Comparison of ENCODE assay signal across 1 cellular context in the genomic region with DNA sequence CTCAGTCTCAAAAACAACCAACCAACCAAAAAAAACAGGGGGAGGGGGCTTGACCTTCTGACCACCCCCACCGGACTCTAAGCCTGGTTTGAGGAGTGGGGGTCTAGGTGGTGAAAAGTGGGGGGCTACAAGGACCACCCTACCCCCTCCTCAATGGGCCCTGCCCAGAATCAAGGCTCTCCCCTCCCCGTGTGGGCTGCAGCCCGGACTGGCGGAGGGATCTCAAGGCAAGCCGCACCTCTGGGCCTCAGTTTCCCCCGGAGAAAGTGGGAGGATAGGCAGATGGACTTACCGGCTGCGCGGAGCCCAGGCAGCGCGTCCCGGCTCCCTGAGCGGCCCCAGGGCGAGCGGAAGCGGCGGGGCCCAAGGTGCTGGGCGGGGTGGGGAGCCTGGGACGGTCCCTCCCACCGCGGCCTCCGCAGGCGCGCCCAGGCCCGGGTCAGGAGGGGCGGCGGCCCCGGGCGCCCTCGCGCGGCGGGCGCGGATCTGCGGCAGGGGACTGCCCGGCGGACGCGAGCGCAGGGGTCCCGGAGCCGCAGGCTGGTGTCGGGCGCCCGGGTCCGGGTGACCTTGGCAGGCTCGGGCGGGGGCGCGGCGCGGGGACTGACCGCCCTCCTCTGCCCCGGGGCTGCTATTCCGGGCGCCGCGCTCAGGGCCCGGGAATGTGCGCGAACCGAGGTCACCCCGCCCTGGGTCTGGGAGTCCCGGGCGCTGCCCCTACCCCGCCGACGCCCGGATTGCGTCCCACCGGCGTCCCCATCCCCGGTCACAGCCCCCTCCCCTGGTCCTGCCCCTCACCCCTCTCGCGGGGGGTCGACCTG.
TF ChIP-seq lines count a peak whose summit lies in the region.

A gene with protein sequence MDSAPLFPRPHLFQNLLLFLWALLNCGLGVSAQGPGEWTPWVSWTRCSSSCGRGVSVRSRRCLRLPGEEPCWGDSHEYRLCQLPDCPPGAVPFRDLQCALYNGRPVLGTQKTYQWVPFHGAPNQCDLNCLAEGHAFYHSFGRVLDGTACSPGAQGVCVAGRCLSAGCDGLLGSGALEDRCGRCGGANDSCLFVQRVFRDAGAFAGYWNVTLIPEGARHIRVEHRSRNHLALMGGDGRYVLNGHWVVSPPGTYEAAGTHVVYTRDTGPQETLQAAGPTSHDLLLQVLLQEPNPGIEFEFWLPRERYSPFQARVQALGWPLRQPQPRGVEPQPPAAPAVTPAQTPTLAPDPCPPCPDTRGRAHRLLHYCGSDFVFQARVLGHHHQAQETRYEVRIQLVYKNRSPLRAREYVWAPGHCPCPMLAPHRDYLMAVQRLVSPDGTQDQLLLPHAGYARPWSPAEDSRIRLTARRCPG (minus strand): TSS at position 349 of the 821 bp plus-strand sequence. CDS start 2,076 bp downstream, outside the sequence.

TF ChIP-seq in K562, 482 proteins besides CTCF, POLR2A, EP300 and RAD21 (continued from another document and continues in another):
- TF ChIP-seq, protein P1, sequence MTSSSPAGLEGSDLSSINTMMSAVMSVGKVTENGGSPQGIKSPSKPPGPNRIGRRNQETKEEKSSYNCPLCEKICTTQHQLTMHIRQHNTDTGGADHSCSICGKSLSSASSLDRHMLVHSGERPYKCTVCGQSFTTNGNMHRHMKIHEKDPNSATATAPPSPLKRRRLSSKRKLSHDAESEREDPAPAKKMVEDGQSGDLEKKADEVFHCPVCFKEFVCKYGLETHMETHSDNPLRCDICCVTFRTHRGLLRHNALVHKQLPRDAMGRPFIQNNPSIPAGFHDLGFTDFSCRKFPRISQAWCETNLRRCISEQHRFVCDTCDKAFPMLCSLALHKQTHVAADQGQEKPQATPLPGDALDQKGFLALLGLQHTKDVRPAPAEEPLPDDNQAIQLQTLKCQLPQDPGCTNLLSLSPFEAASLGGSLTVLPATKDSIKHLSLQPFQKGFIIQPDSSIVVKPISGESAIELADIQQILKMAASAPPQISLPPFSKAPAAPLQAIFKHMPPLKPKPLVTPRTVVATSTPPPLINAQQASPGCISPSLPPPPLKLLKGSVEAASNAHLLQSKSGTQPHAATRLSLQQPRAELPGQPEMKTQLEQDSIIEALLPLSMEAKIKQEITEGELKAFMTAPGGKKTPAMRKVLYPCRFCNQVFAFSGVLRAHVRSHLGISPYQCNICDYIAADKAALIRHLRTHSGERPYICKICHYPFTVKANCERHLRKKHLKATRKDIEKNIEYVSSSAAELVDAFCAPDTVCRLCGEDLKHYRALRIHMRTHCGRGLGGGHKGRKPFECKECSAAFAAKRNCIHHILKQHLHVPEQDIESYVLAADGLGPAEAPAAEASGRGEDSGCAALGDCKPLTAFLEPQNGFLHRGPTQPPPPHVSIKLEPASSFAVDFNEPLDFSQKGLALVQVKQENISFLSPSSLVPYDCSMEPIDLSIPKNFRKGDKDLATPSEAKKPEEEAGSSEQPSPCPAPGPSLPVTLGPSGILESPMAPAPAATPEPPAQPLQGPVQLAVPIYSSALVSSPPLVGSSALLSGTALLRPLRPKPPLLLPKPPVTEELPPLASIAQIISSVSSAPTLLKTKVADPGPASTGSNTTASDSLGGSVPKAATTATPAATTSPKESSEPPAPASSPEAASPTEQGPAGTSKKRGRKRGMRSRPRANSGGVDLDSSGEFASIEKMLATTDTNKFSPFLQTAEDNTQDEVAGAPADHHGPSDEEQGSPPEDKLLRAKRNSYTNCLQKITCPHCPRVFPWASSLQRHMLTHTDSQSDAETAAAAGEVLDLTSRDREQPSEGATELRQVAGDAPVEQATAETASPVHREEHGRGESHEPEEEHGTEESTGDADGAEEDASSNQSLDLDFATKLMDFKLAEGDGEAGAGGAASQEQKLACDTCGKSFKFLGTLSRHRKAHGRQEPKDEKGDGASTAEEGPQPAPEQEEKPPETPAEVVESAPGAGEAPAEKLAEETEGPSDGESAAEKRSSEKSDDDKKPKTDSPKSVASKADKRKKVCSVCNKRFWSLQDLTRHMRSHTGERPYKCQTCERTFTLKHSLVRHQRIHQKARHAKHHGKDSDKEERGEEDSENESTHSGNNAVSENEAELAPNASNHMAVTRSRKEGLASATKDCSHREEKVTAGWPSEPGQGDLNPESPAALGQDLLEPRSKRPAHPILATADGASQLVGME (CRISPR knock-in tag; IDR thresholded peaks at IDR 0.05) = no peak
- no peak for TF ChIP-seq XRCC5 (IDR thresholded peaks at IDR 0.05; ENCODE audit: low read depth, low read length)
- 0 out of 4 replicates have a peak, but pooled peaks of 1 of the 2 experiments have one; percentile 39 for TF ChIP-seq SIN3A (IDR thresholded peaks at IDR 0.05; ENCODE audit: borderline replicate concordance in 2 of 2, control insufficient read depth in 1 of 2, low read depth in 2 of 2, low read length in 2 of 2)
- TF ChIP-seq, protein P2, sequence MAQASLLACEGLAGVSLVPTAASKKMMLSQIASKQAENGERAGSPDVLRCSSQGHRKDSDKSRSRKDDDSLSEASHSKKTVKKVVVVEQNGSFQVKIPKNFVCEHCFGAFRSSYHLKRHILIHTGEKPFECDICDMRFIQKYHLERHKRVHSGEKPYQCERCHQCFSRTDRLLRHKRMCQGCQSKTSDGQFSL (CRISPR knock-in tag; IDR thresholded peaks at IDR 0.05) = no peak
- TF ChIP-seq, protein P2 (tag; IDR thresholded peaks at IDR 0.05) = no peak
- TF ChIP-seq, protein P3, sequence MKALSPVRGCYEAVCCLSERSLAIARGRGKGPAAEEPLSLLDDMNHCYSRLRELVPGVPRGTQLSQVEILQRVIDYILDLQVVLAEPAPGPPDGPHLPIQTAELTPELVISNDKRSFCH (CRISPR knock-in tag; IDR thresholded peaks at IDR 0.05) = no peak
- TF ChIP-seq, protein P3 (tag; IDR thresholded peaks at IDR 0.05) = peak; percentile 35; the same call in 1 of the 2 replicates
- peak; percentile 27 for TF ChIP-seq POLR2B (IDR thresholded peaks at IDR 0.05; ENCODE audit: low read depth, partially characterized antibody)
- no peak for TF ChIP-seq PHB (CRISPR knock-in tag; IDR thresholded peaks at IDR 0.05)
- TF ChIP-seq, protein P4, sequence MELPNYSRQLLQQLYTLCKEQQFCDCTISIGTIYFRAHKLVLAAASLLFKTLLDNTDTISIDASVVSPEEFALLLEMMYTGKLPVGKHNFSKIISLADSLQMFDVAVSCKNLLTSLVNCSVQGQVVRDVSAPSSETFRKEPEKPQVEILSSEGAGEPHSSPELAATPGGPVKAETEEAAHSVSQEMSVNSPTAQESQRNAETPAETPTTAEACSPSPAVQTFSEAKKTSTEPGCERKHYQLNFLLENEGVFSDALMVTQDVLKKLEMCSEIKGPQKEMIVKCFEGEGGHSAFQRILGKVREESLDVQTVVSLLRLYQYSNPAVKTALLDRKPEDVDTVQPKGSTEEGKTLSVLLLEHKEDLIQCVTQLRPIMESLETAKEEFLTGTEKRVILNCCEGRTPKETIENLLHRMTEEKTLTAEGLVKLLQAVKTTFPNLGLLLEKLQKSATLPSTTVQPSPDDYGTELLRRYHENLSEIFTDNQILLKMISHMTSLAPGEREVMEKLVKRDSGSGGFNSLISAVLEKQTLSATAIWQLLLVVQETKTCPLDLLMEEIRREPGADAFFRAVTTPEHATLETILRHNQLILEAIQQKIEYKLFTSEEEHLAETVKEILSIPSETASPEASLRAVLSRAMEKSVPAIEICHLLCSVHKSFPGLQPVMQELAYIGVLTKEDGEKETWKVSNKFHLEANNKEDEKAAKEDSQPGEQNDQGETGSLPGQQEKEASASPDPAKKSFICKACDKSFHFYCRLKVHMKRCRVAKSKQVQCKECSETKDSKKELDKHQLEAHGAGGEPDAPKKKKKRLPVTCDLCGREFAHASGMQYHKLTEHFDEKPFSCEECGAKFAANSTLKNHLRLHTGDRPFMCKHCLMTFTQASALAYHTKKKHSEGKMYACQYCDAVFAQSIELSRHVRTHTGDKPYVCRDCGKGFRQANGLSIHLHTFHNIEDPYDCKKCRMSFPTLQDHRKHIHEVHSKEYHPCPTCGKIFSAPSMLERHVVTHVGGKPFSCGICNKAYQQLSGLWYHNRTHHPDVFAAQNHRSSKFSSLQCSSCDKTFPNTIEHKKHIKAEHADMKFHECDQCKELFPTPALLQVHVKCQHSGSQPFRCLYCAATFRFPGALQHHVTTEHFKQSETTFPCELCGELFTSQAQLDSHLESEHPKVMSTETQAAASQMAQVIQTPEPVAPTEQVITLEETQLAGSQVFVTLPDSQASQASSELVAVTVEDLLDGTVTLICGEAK (IDR thresholded peaks at IDR 0.05) = 0 out of 2 replicates have a peak, but pooled peaks have one; percentile 42
- TF ChIP-seq, protein P4 (CRISPR knock-in tag; IDR thresholded peaks at IDR 0.05) = no peak
- TF ChIP-seq YY1 (IDR thresholded peaks at IDR 0.05; ENCODE audit: borderline replicate concordance in 1 of 3, control insufficient read depth in 1 of 3, extremely low read depth in 1 of 3, insufficient read depth in 3 of 3, insufficient read length in 1 of 3, insufficient replicate concordance in 2 of 3, low read depth in 1 of 3, low read length in 2 of 3) = peak in 1 of 3 experiments; percentile 34
- TF ChIP-seq, protein P5, sequence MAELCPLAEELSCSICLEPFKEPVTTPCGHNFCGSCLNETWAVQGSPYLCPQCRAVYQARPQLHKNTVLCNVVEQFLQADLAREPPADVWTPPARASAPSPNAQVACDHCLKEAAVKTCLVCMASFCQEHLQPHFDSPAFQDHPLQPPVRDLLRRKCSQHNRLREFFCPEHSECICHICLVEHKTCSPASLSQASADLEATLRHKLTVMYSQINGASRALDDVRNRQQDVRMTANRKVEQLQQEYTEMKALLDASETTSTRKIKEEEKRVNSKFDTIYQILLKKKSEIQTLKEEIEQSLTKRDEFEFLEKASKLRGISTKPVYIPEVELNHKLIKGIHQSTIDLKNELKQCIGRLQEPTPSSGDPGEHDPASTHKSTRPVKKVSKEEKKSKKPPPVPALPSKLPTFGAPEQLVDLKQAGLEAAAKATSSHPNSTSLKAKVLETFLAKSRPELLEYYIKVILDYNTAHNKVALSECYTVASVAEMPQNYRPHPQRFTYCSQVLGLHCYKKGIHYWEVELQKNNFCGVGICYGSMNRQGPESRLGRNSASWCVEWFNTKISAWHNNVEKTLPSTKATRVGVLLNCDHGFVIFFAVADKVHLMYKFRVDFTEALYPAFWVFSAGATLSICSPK (IDR thresholded peaks at IDR 0.05; ENCODE audit: borderline replicate concordance) = 0 out of 2 replicates have a peak, but pooled peaks have one; percentile 65
- peak; percentile 96 for TF ChIP-seq SMARCA5 (IDR thresholded peaks at IDR 0.05)
- TF ChIP-seq RCOR1 (IDR thresholded peaks at IDR 0.05; ENCODE audit: borderline replicate concordance in 1 of 2, low read depth in 2 of 2, low read length in 2 of 2) = peak; percentile 60 to 88; a peak in 3 of 4 replicates
- peak; percentile 86 for TF ChIP-seq POLR2G (IDR thresholded peaks at IDR 0.05; ENCODE audit: low read depth, low read length)
- TF ChIP-seq NFIC (IDR thresholded peaks at IDR 0.05) = 0 out of 2 replicates have a peak, but pooled peaks have one; percentile 16
- TF ChIP-seq, protein P6, sequence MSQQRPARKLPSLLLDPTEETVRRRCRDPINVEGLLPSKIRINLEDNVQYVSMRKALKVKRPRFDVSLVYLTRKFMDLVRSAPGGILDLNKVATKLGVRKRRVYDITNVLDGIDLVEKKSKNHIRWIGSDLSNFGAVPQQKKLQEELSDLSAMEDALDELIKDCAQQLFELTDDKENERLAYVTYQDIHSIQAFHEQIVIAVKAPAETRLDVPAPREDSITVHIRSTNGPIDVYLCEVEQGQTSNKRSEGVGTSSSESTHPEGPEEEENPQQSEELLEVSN (IDR thresholded peaks at IDR 0.05; ENCODE audit: borderline replicate concordance in 1 of 2, extremely low read depth in 1 of 2, insufficient read depth in 1 of 2, insufficient read length in 1 of 2, low read depth in 1 of 2, low read length in 1 of 2, poor library complexity in 1 of 2, severe bottlenecking in 1 of 2) = peak; percentile 29 to 55
- no peak for TF ChIP-seq BHLHE40 (IDR thresholded peaks at IDR 0.05; ENCODE audit: low read length)
- TF ChIP-seq ZBTB7A (IDR thresholded peaks at IDR 0.05; ENCODE audit: borderline replicate concordance, control insufficient read depth, low read depth, low read length) = peak; percentile 89
- TF ChIP-seq, protein P7, sequence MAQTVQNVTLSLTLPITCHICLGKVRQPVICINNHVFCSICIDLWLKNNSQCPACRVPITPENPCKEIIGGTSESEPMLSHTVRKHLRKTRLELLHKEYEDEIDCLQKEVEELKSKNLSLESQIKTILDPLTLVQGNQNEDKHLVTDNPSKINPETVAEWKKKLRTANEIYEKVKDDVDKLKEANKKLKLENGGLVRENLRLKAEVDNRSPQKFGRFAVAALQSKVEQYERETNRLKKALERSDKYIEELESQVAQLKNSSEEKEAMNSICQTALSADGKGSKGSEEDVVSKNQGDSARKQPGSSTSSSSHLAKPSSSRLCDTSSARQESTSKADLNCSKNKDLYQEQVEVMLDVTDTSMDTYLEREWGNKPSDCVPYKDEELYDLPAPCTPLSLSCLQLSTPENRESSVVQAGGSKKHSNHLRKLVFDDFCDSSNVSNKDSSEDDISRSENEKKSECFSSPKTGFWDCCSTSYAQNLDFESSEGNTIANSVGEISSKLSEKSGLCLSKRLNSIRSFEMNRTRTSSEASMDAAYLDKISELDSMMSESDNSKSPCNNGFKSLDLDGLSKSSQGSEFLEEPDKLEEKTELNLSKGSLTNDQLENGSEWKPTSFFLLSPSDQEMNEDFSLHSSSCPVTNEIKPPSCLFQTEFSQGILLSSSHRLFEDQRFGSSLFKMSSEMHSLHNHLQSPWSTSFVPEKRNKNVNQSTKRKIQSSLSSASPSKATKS (CRISPR knock-in tag; IDR thresholded peaks at IDR 0.05) = no peak
- TF ChIP-seq GABPA (tag; conservative IDR thresholded peaks at IDR 0.05; ENCODE audit: low read depth) = peak; percentile 87
- no peak for TF ChIP-seq RFX5 (IDR thresholded peaks at IDR 0.05; ENCODE audit: low read depth, low read length)
